ENCODE assay signal across 3 cellular contexts in genomic region chr5:2546983-2547382, GRCh38.
"Had no signal": no experiment of that assay in that cellular context is flagged by ENCODE, and none has a peak within 500 bp of the region (broad histone marks: within the 10 kb centered on the region; RNA-seq: fewer than 3 reads in every experiment).

No MANE protein-coding gene starts in this region.

- ATAC-seq: GM12878 had no signal

- DNase-seq: GDM1, GF-D8 had no signal

- H3K4me3 ChIP-seq: GM12878 had no signal
